Comparison of ENCODE assay signal across 16 cellular contexts in genomic region chr1:208202333-208202987, GRCh38. TPM values are rescaled to one million over a fixed set of nuclear protein-coding genes. Genes with fewer than 3 reads are reported as not detected.
A peak's percentile ranks its signal among the peaks of the same experiment; 100 is the strongest.
DNase-seq lines count a peak whose midpoint lies in the region; ATAC-seq and TF ChIP-seq lines count a peak whose summit lies in the region.
"Had no signal": no experiment of that assay in that cellular context is flagged by ENCODE, and none has a peak within 500 bp of the region (broad histone marks: within the 10 kb centered on the region; RNA-seq: fewer than 3 reads in every experiment).

No MANE protein-coding gene starts in this region.

- TF ChIP-seq POLR2A in IMR-90 (IDR thresholded peaks at IDR 0.05; ENCODE audit: low read depth, low read length) = no peak

- H4K8ac ChIP-seq in IMR-90 (ENCODE audit: low read depth in 2 of 2, low read length in 2 of 2) = 0 out of 4 replicates have a peak overlapping the region, but pooled peaks of 1 of the 2 experiments have one; percentile 54

- DNase-seq in IMR-90 (no peak), nephron progenitor cell (no peak), EL (no peak), amygdala (lab: John Stamatoyannopoulos, UW) (no peak), hypothalamus (lab: John Stamatoyannopoulos, UW) (no peak), CD14-positive monocyte (ENCODE audit: low spot score) (no peak)
- DNase-seq: activated CD8-positive, alpha-beta memory T cell treated with anti-CD3 and anti-CD28 coated beads, Interleukin-2, amount 10 ng/mL, durations not matched to agents 7 days and 5 days; activated naive CD8-positive, alpha-beta T cell treated with anti-CD3 and anti-CD28 coated beads, Interleukin-2, amount 50 U/mL, for 24 hours; stimulated activated CD4-positive, alpha-beta T cell treated with anti-CD3 and anti-CD28 coated beads, Interleukin-1b, Interleukin-23, amount 100 ng/mL, for 48 hours; stimulated activated naive CD4-positive, alpha-beta T cell had no signal

- peak overlapping the region in 2 of 5 experiments; percentile 72 to 92 for H3K27ac Mint-ChIP-seq in brain
- H3K27ac Mint-ChIP-seq in nephron progenitor cell = peak overlapping the region; percentile 18
- no peak overlapping the region for H3K27ac Mint-ChIP-seq in CD14-positive monocyte
- H3K27ac Mint-ChIP-seq: activated CD8-positive, alpha-beta memory T cell treated with anti-CD3 and anti-CD28 coated beads, Interleukin-2, amount 10 ng/mL, durations not matched to agents 7 days and 5 days; activated naive CD8-positive, alpha-beta T cell treated with anti-CD3 and anti-CD28 coated beads, Interleukin-2, amount 50 U/mL, for 24 hours; B cell; natural killer cell treated with Interleukin-12 subunit alpha and Interleukin-12 subunit beta and Interleukin-15 and Interleukin-18, amount 100 ng/mL, for 72 hours; T-helper 2 cell treated with Interferon-gamma antibody and Interleukin-4, amounts not matched to agents 5 μg/mL and 100 μg/mL, for 36 hours had no signal

- H3K27ac ChIP-seq in 22Rv1 = peak overlapping the region; percentile 85
- no peak overlapping the region for H3K27ac ChIP-seq in IMR-90 (ENCODE audit: insufficient read depth, low read length)

- peak overlapping the region; percentile 67; the same call in 2 of the 3 replicates for H2BK15ac ChIP-seq in IMR-90 (ENCODE audit: low read depth, low read length)

- no peak for ATAC-seq in IMR-90 (ENCODE audit: low read depth)
- ATAC-seq: activated CD8-positive, alpha-beta memory T cell treated with anti-CD3 and anti-CD28 coated beads, Interleukin-2, amount 10 ng/mL, durations not matched to agents 7 days and 5 days; activated naive CD8-positive, alpha-beta T cell treated with anti-CD3 and anti-CD28 coated beads, Interleukin-2, amount 50 U/mL, for 24 hours; HCT116 had no signal

- in situ Hi-C loops in IMR-90 (cut with MboI; ENCODE audit: low sequenced_read_pairs) = no loop called here

- dilution Hi-C loops in IMR-90 (cut with HindIII; ENCODE audit: low sequenced_read_pairs, unreplicated experiment) = no loop called here

- no peaks in the 10 kb centered on the region for H3K36me3 ChIP-seq in IMR-90 (ENCODE audit: control insufficient read depth, insufficient read depth, low read length)

- peak overlapping the region; percentile 81 for H2BK120ac ChIP-seq in IMR-90 (ENCODE audit: low read depth, low read length)

- TF ChIP-seq CTCF in 22Rv1 (IDR thresholded peaks at IDR 0.05) = no peak
- TF ChIP-seq CTCF in IMR-90 (conservative IDR thresholded peaks at IDR 0.05; ENCODE audit: low read depth, low read length) = no peak
- TF ChIP-seq CTCF in brain (conservative IDR thresholded peaks at IDR 0.05) = no peak
- TF ChIP-seq CTCF in nephron progenitor cell (IDR thresholded peaks at IDR 0.05) = no peak
- no peak for TF ChIP-seq CTCF in CD14-positive monocyte (IDR thresholded peaks at IDR 0.05)

- H3K14ac ChIP-seq in IMR-90 (replicated peaks; ENCODE audit: low read depth, low read length) = peak overlapping the region; percentile 65; the same call in 1 of the 2 replicates

- H3K4me3 Mint-ChIP-seq in brain = peak overlapping the region in 3 of 5 experiments; percentile 12 to 69 (median 56)
- H3K4me3 Mint-ChIP-seq in nephron progenitor cell = no peak overlapping the region
- no peak overlapping the region for H3K4me3 Mint-ChIP-seq in CD14-positive monocyte
- H3K4me3 Mint-ChIP-seq: activated CD8-positive, alpha-beta memory T cell treated with anti-CD3 and anti-CD28 coated beads, Interleukin-2, amount 10 ng/mL, durations not matched to agents 7 days and 5 days; activated naive CD8-positive, alpha-beta T cell treated with anti-CD3 and anti-CD28 coated beads, Interleukin-2, amount 50 U/mL, for 24 hours; B cell; natural killer cell treated with Interleukin-12 subunit alpha and Interleukin-12 subunit beta and Interleukin-15 and Interleukin-18, amount 100 ng/mL, for 72 hours; T-helper 2 cell treated with Interferon-gamma antibody and Interleukin-4, amounts not matched to agents 5 μg/mL and 100 μg/mL, for 36 hours had no signal

- H4K20me1 ChIP-seq in IMR-90 (ENCODE audit: insufficient read depth, low read length) = no peaks in the 10 kb centered on the region

- H3K9me3 Mint-ChIP-seq in brain = no peaks in the 10 kb centered on the region
- no peaks in the 10 kb centered on the region for H3K9me3 Mint-ChIP-seq in nephron progenitor cell
- H3K9me3 Mint-ChIP-seq in CD14-positive monocyte = peaks cover 0 to 2% (median 0%) of the 10 kb centered on the region in 7 donors
- H3K9me3 Mint-ChIP-seq: activated naive CD8-positive, alpha-beta T cell treated with anti-CD3 and anti-CD28 coated beads, Interleukin-2, amount 50 U/mL, for 24 hours; natural killer cell treated with Interleukin-12 subunit alpha and Interleukin-12 subunit beta and Interleukin-15 and Interleukin-18, amount 100 ng/mL, for 72 hours; T-helper 2 cell treated with Interferon-gamma antibody and Interleukin-4, amounts not matched to agents 5 μg/mL and 100 μg/mL, for 36 hours had no signal

- H3K23ac ChIP-seq in IMR-90 (ENCODE audit: low read depth, low read length) = no peak overlapping the region

- H4K91ac ChIP-seq in IMR-90 (ENCODE audit: insufficient read depth, low read depth, low read length) = no peak overlapping the region

- peak overlapping the region; percentile 84 for H2BK20ac ChIP-seq in IMR-90 (ENCODE audit: low read depth, low read length)

- 80% methylated on average over 1 of the region's 5 CpGs; no CpG with 5 or more reads in 1 of the 2 experiments for WGBS in IMR-90 (ENCODE audit: extremely low coverage in 2 of 2, insufficient read length in 1 of 2), 2 experiments

- peak overlapping the region; percentile 35 for H2BK5ac ChIP-seq in IMR-90 (ENCODE audit: low read depth, low read length, poor library complexity, severe bottlenecking)

- H3K27me3 ChIP-seq in IMR-90 (ENCODE audit: control insufficient read depth, insufficient read depth, low read length) = no peaks in the 10 kb centered on the region

- no peak overlapping the region for H3K4me2 ChIP-seq in IMR-90 (ENCODE audit: low read depth, low read length)

- intact Hi-C loops in IMR-90 (cut with micrococcal nuclease) (loop anchor here (2.0 kb wide), 1 partner anchor 16 kb away; no protein-coding TSS in a partner anchor), CD14-positive monocyte (cut with micrococcal nuclease) (no loop called here)

- peaks cover 23% of the 10 kb centered on the region for H3K36me3 Mint-ChIP-seq in brain
- H3K36me3 Mint-ChIP-seq in nephron progenitor cell (ENCODE audit: low read depth) = peaks cover 46% of the 10 kb centered on the region
- no peaks in the 10 kb centered on the region for H3K36me3 Mint-ChIP-seq in CD14-positive monocyte
- H3K36me3 Mint-ChIP-seq: activated CD8-positive, alpha-beta memory T cell treated with anti-CD3 and anti-CD28 coated beads, Interleukin-2, amount 10 ng/mL, durations not matched to agents 7 days and 5 days; natural killer cell treated with Interleukin-12 subunit alpha and Interleukin-12 subunit beta and Interleukin-15 and Interleukin-18, amount 100 ng/mL, for 72 hours had no signal

- H2AFZ ChIP-seq in IMR-90 (replicated peaks; ENCODE audit: low read length, poor library complexity) = peak overlapping the region; percentile 48

- H3K18ac ChIP-seq in IMR-90 (ENCODE audit: low read depth, low read length) = no peak overlapping the region

- no peak overlapping the region for H3K56ac ChIP-seq in IMR-90 (ENCODE audit: extremely low read depth, insufficient read depth, low read length)

- no peak overlapping the region for H3K4me3 ChIP-seq in IMR-90 (ENCODE audit: insufficient read depth, low read depth, low read length)

- peak overlapping the region; percentile 96 for H2AK5ac ChIP-seq in IMR-90 (ENCODE audit: low read depth, low read length)

- TF ChIP-seq RAD21 in IMR-90 (IDR thresholded peaks at IDR 0.05; ENCODE audit: low read length) = no peak

- H3K9me3 ChIP-seq in IMR-90 (ENCODE audit: control insufficient read depth, insufficient read depth, low read length) = no peaks in the 10 kb centered on the region

- peaks cover 27% of the 10 kb centered on the region for H3K4me1 Mint-ChIP-seq in brain
- peaks cover 25% of the 10 kb centered on the region for H3K4me1 Mint-ChIP-seq in nephron progenitor cell
- peaks cover 3% of the 10 kb centered on the region for H3K4me1 Mint-ChIP-seq in CD14-positive monocyte
- H3K4me1 Mint-ChIP-seq: activated CD8-positive, alpha-beta memory T cell treated with anti-CD3 and anti-CD28 coated beads, Interleukin-2, amount 10 ng/mL, durations not matched to agents 7 days and 5 days; activated naive CD8-positive, alpha-beta T cell treated with anti-CD3 and anti-CD28 coated beads, Interleukin-2, amount 50 U/mL, for 24 hours; B cell had no signal

- peaks cover 1% of the 10 kb centered on the region for H3K27me3 Mint-ChIP-seq in brain
- peaks cover 6% of the 10 kb centered on the region for H3K27me3 Mint-ChIP-seq in nephron progenitor cell (ENCODE audit: low read depth, poor library complexity)
- H3K27me3 Mint-ChIP-seq in CD14-positive monocyte (ENCODE audit: low read depth in 3 of 3) = peaks cover 0 to 4% (median 0%) of the 10 kb centered on the region in 3 donors
- H3K27me3 Mint-ChIP-seq: activated CD8-positive, alpha-beta memory T cell treated with anti-CD3 and anti-CD28 coated beads, Interleukin-2, amount 10 ng/mL, durations not matched to agents 7 days and 5 days; activated naive CD8-positive, alpha-beta T cell treated with anti-CD3 and anti-CD28 coated beads, Interleukin-2, amount 50 U/mL, for 24 hours; B cell; natural killer cell treated with Interleukin-12 subunit alpha and Interleukin-12 subunit beta and Interleukin-15 and Interleukin-18, amount 100 ng/mL, for 72 hours had no signal

- peaks cover 17% of the 10 kb centered on the region for H3K4me1 ChIP-seq in IMR-90 (ENCODE audit: control insufficient read depth, insufficient read depth, low read length)

- POLR2A ChIA-PET in IMR-90 (lab: Charles Lee; ENCODE audit: unreplicated experiment) = no interaction called here

- H2AK9ac ChIP-seq in IMR-90 (replicated peaks; ENCODE audit: low read depth, low read length, poor library complexity) = peak overlapping the region; percentile 62

- BruUV-seq in IMR-90 (replicated peaks; lab: Mats Ljungman, UMichigan) = no TSS peak

- peaks cover 33% of the 10 kb centered on the region for H3K9me1 ChIP-seq in IMR-90 (ENCODE audit: insufficient read depth, low read length)

- no peak overlapping the region for H3K9ac ChIP-seq in IMR-90 (ENCODE audit: low read depth, low read length)

- H4K5ac ChIP-seq in IMR-90 (ENCODE audit: low read depth, low read length) = no peak overlapping the region

- H3K4ac ChIP-seq in IMR-90 (ENCODE audit: low read depth, low read length) = peak overlapping the region; percentile 85

- CTCF ChIA-PET in IMR-90 (lab: Yijun Ruan, JAX) = interaction anchor here (1.9 kb wide), 1 partner anchor 180 kb away, joined by 6 read pairs; no protein-coding TSS in a partner anchor

- H3K79me1 ChIP-seq in IMR-90 (ENCODE audit: low read depth in 1 of 2, low read length in 2 of 2) = peaks cover 0 to 46% of the 10 kb centered on the region in 2 experiments

TF ChIP-seq in IMR-90, 13 proteins besides CTCF, POLR2A, EP300 and RAD21 (continues in another document):
- TF ChIP-seq CHD1 (IDR thresholded peaks at IDR 0.05; ENCODE audit: low read depth, low read length) = no peak

RNA-seq across cellular contexts. Expression of gene PLXNA2, which starts 41.7 kb away (rescaled TPM):
- total RNA-seq in IMR-90 (2012; rRNA removed) = 0.56 and 0.72 TPM in 2 replicates
- polyA plus RNA-seq in IMR-90 (2012; rRNA removed) (1.1 and 1.2 TPM in 2 replicates), brain (ENCODE audit: insufficient read depth, low read depth, low replicate concordance) (5.7 TPM), CD14-positive monocyte (1 to 10 TPM in 1 of 2 donors, under 1 TPM in 1; 0.75 to 1.1 TPM)
- 0.45 and 0.59 TPM in 2 replicates for polyA plus RNA-seq in IMR-90 (2012; cell fraction: cytosol; rRNA removed)
- polyA plus RNA-seq in IMR-90 (2012; cell fraction: nucleus; rRNA removed; ENCODE audit: low replicate concordance) = 3.2 and 3.3 TPM in 2 replicates

Comparison
In these comparisons a context has a peak if more than half of its experiments do, and no peak if none do; other contexts are left out.
1. H3K4me3 Mint-ChIP-seq: peak in brain (3 of 5); none in nephron progenitor cell (single experiment) and CD14-positive monocyte (0 of 2).